ENCODE assay signal across 11 cellular contexts in genomic region chr14:92259613-92260357, GRCh38.
A peak's percentile ranks its signal among the peaks of the same experiment; 100 is the strongest.
DNase-seq lines count a peak whose midpoint lies in the region; ATAC-seq and TF ChIP-seq lines count a peak whose summit lies in the region.
"Had no signal": no experiment of that assay in that cellular context is flagged by ENCODE, and none has a peak within 500 bp of the region (broad histone marks: within the 10 kb centered on the region; RNA-seq: fewer than 3 reads in every experiment).

No MANE protein-coding gene starts in this region.

- H3K36me3 Mint-ChIP-seq in natural killer cell = no peaks in the 10 kb centered on the region

- H3K27ac ChIP-seq in HEK293 (ENCODE audit: extremely low read depth, low read depth, low read length) = no peak overlapping the region
- H3K27ac ChIP-seq: VCaP had no signal

- no peaks in the 10 kb centered on the region for H3K36me3 ChIP-seq in HEK293 (ENCODE audit: control insufficient read depth in 2 of 2, insufficient read depth in 1 of 2, low read length in 2 of 2)

- H3K4me1 Mint-ChIP-seq in natural killer cell = peaks cover 6 to 13% of the 10 kb centered on the region in 2 donors

- H3K27ac Mint-ChIP-seq in natural killer cell = no peak overlapping the region

- no peaks in the 10 kb centered on the region for H3K9me3 ChIP-seq in HEK293 (ENCODE audit: control insufficient read depth, insufficient read depth, low read depth, low read length)

- no peaks in the 10 kb centered on the region for H3K4me1 ChIP-seq in HEK293 (ENCODE audit: control insufficient read depth, insufficient read depth, low read length)

- DNase-seq in natural killer cell (no peak), NCI-H1092 (lab: John Stamatoyannopoulos, UW) (no peak), EL (no peak)
- DNase-seq in stimulated activated CD4-positive, alpha-beta T cell treated with anti-CD3 and anti-CD28 coated beads, Interleukin-15, amount 100 ng/mL, for 24 hours = no peak
- no peak for DNase-seq in activated CD4-positive, alpha-beta T cell treated with anti-CD3 and anti-CD28 coated beads, Interleukin-2, amount 50 U/mL, for 1 hour
- DNase-seq: kidney, NCI-H1694 treated with DMSO at 0.1 percent for 48 hours had no signal

- no peak overlapping the region for H3K4me3 Mint-ChIP-seq in natural killer cell

- ATAC-seq in GM18873 (IDR thresholded peaks at IDR 0.05; ENCODE audit: low FRiP score, unreplicated experiment) (peak; percentile 73), HG03565 (IDR thresholded peaks at IDR 0.05; ENCODE audit: unreplicated experiment) (peak; percentile 56), natural killer cell (peak; percentile 18 to 34 (median 22))

- CTCF ChIA-PET in HEK293 (lab: Yijun Ruan, JAX) = interaction anchor here (0.7 to 0.9 kb wide), 2 partner anchors 44 to 427 kb away, joined by 3 read pairs; no protein-coding TSS in a partner anchor

- peaks cover 16 to 17% of the 10 kb centered on the region in 2 donors for H3K27me3 Mint-ChIP-seq in natural killer cell (ENCODE audit: low read depth in 2 of 2)

- POLR2A ChIA-PET in HEK293 (lab: Yijun Ruan, JAX) = no interaction called here

- intact Hi-C loops in natural killer cell (cut with micrococcal nuclease) = no loop called here

- TF ChIP-seq CTCF in HEK293 (tag by site-specific recombination; IDR thresholded peaks at IDR 0.05) = no peak
- no peak for TF ChIP-seq CTCF in natural killer cell (IDR thresholded peaks at IDR 0.05)

- H3K4me3 ChIP-seq in HEK293 (ENCODE audit: low read depth, low read length) = no peak overlapping the region

- H3K9me3 Mint-ChIP-seq in natural killer cell = no peaks in the 10 kb centered on the region

TF ChIP-seq in HEK293, 187 proteins besides CTCF, POLR2A, EP300 and RAD21:
- 0 out of 2 replicates have a peak, but pooled peaks have one; percentile 19 for TF ChIP-seq SP7 (tag by site-specific recombination; IDR thresholded peaks at IDR 0.05)
- no peak for TF ChIP-seq ZNF571 (tag by site-specific recombination; IDR thresholded peaks at IDR 0.05)
- TF ChIP-seq ZNF426 (tag by site-specific recombination; IDR thresholded peaks at IDR 0.05) = no peak

Comparison
In these comparisons a context has a peak if more than half of its experiments do, and no peak if none do; other contexts are left out.
1. ATAC-seq: peak in every context shown above with its lines; median percentile 73 in GM18873; 56 in HG03565; 22 in natural killer cell.